In the genomic region with DNA sequence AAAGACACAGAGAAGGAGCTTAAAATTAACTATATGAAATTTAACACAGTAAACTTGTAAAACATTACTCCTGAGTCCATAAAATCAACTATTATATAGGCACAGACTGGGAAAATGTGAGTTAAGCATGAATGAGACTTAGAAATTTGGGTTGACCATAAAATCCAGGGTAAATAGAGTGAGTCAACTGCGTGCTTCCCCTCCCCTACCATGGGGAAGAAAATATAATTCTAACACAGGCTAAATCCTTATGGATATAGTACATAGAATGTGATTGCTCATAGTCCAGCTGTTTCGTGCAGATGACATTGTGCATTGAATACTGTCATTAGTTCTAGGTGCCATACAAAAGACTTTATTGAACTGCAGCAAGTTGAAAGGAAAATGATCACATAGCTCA, we compare ENCODE assay signal across 16 cellular contexts. TPM values are rescaled to one million over a fixed set of nuclear protein-coding genes. Genes with fewer than 3 reads are reported as not detected.
A peak's percentile ranks its signal among the peaks of the same experiment; 100 is the strongest.
DNase-seq lines count a peak whose midpoint lies in the region; ATAC-seq and TF ChIP-seq lines count a peak whose summit lies in the region.
"Had no signal": no experiment of that assay in that cellular context is flagged by ENCODE, and none has a peak within 500 bp of the region (broad histone marks: within the 10 kb centered on the region; RNA-seq: fewer than 3 reads in every experiment).

No MANE protein-coding gene starts in this region.

- no peaks in the 10 kb centered on the region for H3F3A ChIP-seq in PC-3 (ENCODE audit: low read length, unreplicated experiment)

- H3K27me3 ChIP-seq in PC-3 (ENCODE audit: low read length): no peaks in the 10 kb centered on the region
- H3K27me3 ChIP-seq: BE2C had no signal

- DNase-seq in EH (ENCODE audit: low read depth) (peak; percentile 38), PC-3 (peak; percentile 77), glomerular visceral epithelial cell (ENCODE audit: extremely low spot score) (peak; percentile 55), renal cortical epithelial cell (ENCODE audit: low read depth) (peak; percentile 8), GM13976 (ENCODE audit: low spot score) (no peak), NCI-H1417 (lab: John Stamatoyannopoulos, UW) (no peak)
- DNase-seq: BE2C; CD4-positive, alpha-beta memory T cell; GDM1; HFFc6 had no signal

- no peak overlapping the region for H3K4me3 ChIP-seq in PC-3 (ENCODE audit: low read length)
- H3K4me3 ChIP-seq: A549, HAP-1, K562 had no signal

- H3K9me3 ChIP-seq in PC-3 (ENCODE audit: low read length): no peaks in the 10 kb centered on the region
- H3K9me3 ChIP-seq: A549, BE2C, HAP-1 had no signal

- no TSS peak for BruUV-seq in PC-3 (replicated peaks; lab: Mats Ljungman, UMichigan)

- in situ Hi-C loops in GM13976 (cut with MboI; ENCODE audit: low sequenced_read_pairs, unreplicated experiment): no loop called here

- H3K4me2 ChIP-seq in PC-3 (ENCODE audit: low read length): peak overlapping the region; percentile 57
- H3K4me2 ChIP-seq: A549 had no signal

- no peak for TF ChIP-seq CTCF in PC-3 (conservative IDR thresholded peaks at IDR 0.05; ENCODE audit: low read depth, low read length)
- no peak for TF ChIP-seq CTCF in GM13976 (IDR thresholded peaks at IDR 0.05; ENCODE audit: borderline replicate concordance, control extremely low read depth, extremely low read depth, insufficient read depth, missing control alignments)

- CTCF ChIA-PET in PC-3 (lab: Charles Lee): interaction anchor here (1.4 kb wide), 1 partner anchor 58 kb away, joined by 4 read pairs; no protein-coding TSS in a partner anchor

- H3K27ac ChIP-seq in PC-3 (ENCODE audit: low read length): peak overlapping the region; percentile 73
- H3K27ac ChIP-seq: A549, C4-2B, HL-60 had no signal

- no peak overlapping the region for H2AFZ ChIP-seq in PC-3 (ENCODE audit: low read length)

- H3K4me1 ChIP-seq in PC-3 (ENCODE audit: insufficient read depth, low read length): peaks cover 16% of the 10 kb centered on the region
- H3K4me1 ChIP-seq: BE2C had no signal

- H3K79me2 ChIP-seq in PC-3 (ENCODE audit: low read length): peaks cover 4% of the 10 kb centered on the region; the same call in 1 of the 2 replicates

- H3K9ac ChIP-seq in PC-3 (ENCODE audit: low read length): no peak overlapping the region

- H3K36me3 ChIP-seq in PC-3 (ENCODE audit: low read depth, low read length): peaks cover 11% of the 10 kb centered on the region
- H3K36me3 ChIP-seq: BE2C had no signal

- no peaks in the 10 kb centered on the region for H4K20me1 ChIP-seq in PC-3 (ENCODE audit: low read length)

- intact Hi-C loops in PC-3 (cut with micrococcal nuclease): loop anchor here (1.0 kb wide), 1 partner anchor 72 kb away; a partner anchor contains a TSS

- H3K9me2 ChIP-seq in PC-3 (replicated peaks; ENCODE audit: low read length): no peaks in the 10 kb centered on the region

- ATAC-seq in PC-3 (peak; percentile 92), GM18873 (IDR thresholded peaks at IDR 0.05; ENCODE audit: low FRiP score, unreplicated experiment) (no peak)
- ATAC-seq: A549, K562 had no signal

- POLR2A ChIA-PET in PC-3 (lab: Charles Lee; ENCODE audit: unreplicated experiment): no interaction called here

RNA-seq across cellular contexts. Expression of a gene that starts 42.2 kb away (rescaled TPM):
- 84.8 and 92.7 TPM in 2 replicates for total RNA-seq in PC-3 (2014; rRNA removed)
- total RNA-seq in renal cortical epithelial cell: 82.3 and 100 TPM in 2 replicates

Comparison
In these comparisons a context has a peak if more than half of its experiments do, and no peak if none do; other contexts are left out.
1. DNase-seq: peak in EH (single experiment), PC-3 (single experiment), glomerular visceral epithelial cell (single experiment) and renal cortical epithelial cell (single experiment); none in GM13976 (single experiment) and NCI-H1417 (0 of 3).